ENCODE assay signal across 13 cellular contexts in genomic region chr17:63497708-63498483, GRCh38. TPM values are rescaled to one million over a fixed set of nuclear protein-coding genes. Genes with fewer than 3 reads are reported as not detected.
DNase-seq lines count a peak whose midpoint lies in the region; FAIRE-seq and TF ChIP-seq lines count a peak whose summit lies in the region.
"Had no signal": no experiment of that assay in that cellular context is flagged by ENCODE, and none has a peak within 500 bp of the region (broad histone marks: within the 10 kb centered on the region; RNA-seq: fewer than 3 reads in every experiment).

No MANE protein-coding gene starts in this region.

- H3K4me1 Mint-ChIP-seq in MCF 10A (ENCODE audit: insufficient read depth, unreplicated experiment) (no peaks in the 10 kb centered on the region), immature natural killer cell (no peaks in the 10 kb centered on the region)
- peaks cover 3% of the 10 kb centered on the region for H3K4me1 Mint-ChIP-seq in activated T-cell treated with anti-CD3 and anti-CD28 coated beads, Interleukin-2, amount 50 U/mL, for 24 hours (ENCODE audit: low read depth)

- H3K9me3 Mint-ChIP-seq in MCF 10A (ENCODE audit: unreplicated experiment) (no peaks in the 10 kb centered on the region), immature natural killer cell (no peaks in the 10 kb centered on the region)
- H3K9me3 Mint-ChIP-seq in activated T-cell treated with anti-CD3 and anti-CD28 coated beads, Interleukin-2, amount 50 U/mL, for 24 hours: no peaks in the 10 kb centered on the region

- TF ChIP-seq POLR2A in endothelial cell of umbilical vein (IDR thresholded peaks at IDR 0.05; ENCODE audit: low read depth, low read length) (no peak), thyroid gland (IDR thresholded peaks at IDR 0.05) (no peak)

- H3K27ac ChIP-seq in mammary epithelial cell (ENCODE audit: insufficient read depth, low read depth, low read length): no peak overlapping the region
- no peak overlapping the region for H3K27ac ChIP-seq in endothelial cell of umbilical vein (ENCODE audit: insufficient read depth, low read depth, low read length)
- H3K27ac ChIP-seq in thyroid gland: no peak overlapping the region
- H3K27ac ChIP-seq: skin epidermis, tibial artery had no signal

- no peaks in the 10 kb centered on the region for H3K9me1 ChIP-seq in endothelial cell of umbilical vein (replicated peaks; ENCODE audit: control insufficient read depth, extremely low read depth, insufficient read depth, low read length)

- H3K36me3 ChIP-seq in mammary epithelial cell (ENCODE audit: insufficient read depth, low read length) (no peaks in the 10 kb centered on the region), endothelial cell of umbilical vein (ENCODE audit: control insufficient read depth in 2 of 2, extremely low read depth in 1 of 2, insufficient read depth in 2 of 2, low read length in 2 of 2) (peaks cover 0 to 21% of the 10 kb centered on the region in 2 experiments), thyroid gland (no peaks in the 10 kb centered on the region)
- H3K36me3 ChIP-seq: tibial artery had no signal

- no peaks in the 10 kb centered on the region for H4K20me1 ChIP-seq in mammary epithelial cell (ENCODE audit: insufficient read depth, low read length)
- H4K20me1 ChIP-seq in endothelial cell of umbilical vein (replicated peaks; ENCODE audit: control insufficient read depth, extremely low read depth, insufficient read depth, low read length): no peaks in the 10 kb centered on the region

- H3K4me3 ChIP-seq in mammary epithelial cell (replicated peaks in 1 of 3; ENCODE audit: insufficient read depth in 1 of 3, low read depth in 2 of 3, low read length in 3 of 3) (no peak overlapping the region), endothelial cell of umbilical vein (replicated peaks in 1 of 3; ENCODE audit: insufficient read depth in 1 of 3, low read depth in 1 of 3, low read length in 3 of 3) (no peak overlapping the region), thyroid gland (replicated peaks in 1 of 3) (no peak overlapping the region)
- H3K4me3 ChIP-seq: skin epidermis, tibial artery had no signal

- dilution Hi-C loops in mammary epithelial cell (cut with HindIII; ENCODE audit: low sequenced_read_pairs) (no loop called here), endothelial cell of umbilical vein (cut with MboI; ENCODE audit: extremely low pct_ligation_motif_present, low sequenced_read_pairs) (no loop called here)

- POLR2A ChIA-PET in MCF 10A (lab: Yijun Ruan, JAX): interaction anchor here (0.9 kb wide), 1 partner anchor 53 kb away, joined by 6 read pairs; no protein-coding TSS in a partner anchor
- POLR2A ChIA-PET in endothelial cell of umbilical vein (lab: Charles Lee): interaction anchor here (1.0 kb wide), 1 partner anchor 124 kb away, joined by 4 read pairs; the partner anchor contains the start of gene MAP3K3

- BruUV-seq in MCF 10A (replicated peaks; lab: Mats Ljungman, UMichigan) (no TSS peak), mammary epithelial cell (replicated peaks; lab: Mats Ljungman, UMichigan) (no TSS peak), endothelial cell of umbilical vein (replicated peaks; lab: Mats Ljungman, UMichigan) (TSS peak; percentile 69)

- CTCF ChIA-PET in MCF 10A (lab: Yijun Ruan, JAX): interaction anchor here (4.6 kb wide), 1 partner anchor 18 kb away, joined by 27 read pairs; no protein-coding TSS in a partner anchor
- CTCF ChIA-PET in mammary epithelial cell (lab: Charles Lee; ENCODE audit: low non-redundant PET): interaction anchor here (0.7 kb wide), 1 partner anchor 44 kb away, joined by 3 read pairs; no protein-coding TSS in a partner anchor
- CTCF ChIA-PET in endothelial cell of umbilical vein (lab: Charles Lee): interaction anchor here (1.0 to 3.2 kb wide), 6 partner anchors 17 to 114 kb away, joined by 4 to 21 read pairs (median 9); no protein-coding TSS in a partner anchor

- H3K9me3 ChIP-seq in mammary epithelial cell (replicated peaks; ENCODE audit: insufficient read depth, low read length) (no peaks in the 10 kb centered on the region), endothelial cell of umbilical vein (replicated peaks; ENCODE audit: control insufficient read depth, insufficient read depth, low read length) (no peaks in the 10 kb centered on the region), thyroid gland (no peaks in the 10 kb centered on the region)
- H3K9me3 ChIP-seq: tibial artery had no signal

- TF ChIP-seq CTCF in MCF 10A (IDR thresholded peaks at IDR 0.05; ENCODE audit: unreplicated experiment): no peak
- peak in 1 of 2 donors; percentile 12 for TF ChIP-seq CTCF in mammary epithelial cell (conservative IDR thresholded peaks at IDR 0.05 in 1 of 2, IDR thresholded peaks at IDR 0.05 in 1 of 2; ENCODE audit: extremely low read depth in 1 of 2, insufficient read depth in 1 of 2, low read depth in 1 of 2, low read length in 2 of 2)
- TF ChIP-seq CTCF in endothelial cell of umbilical vein (IDR thresholded peaks at IDR 0.05; ENCODE audit: extremely low read depth in 1 of 2, insufficient read depth in 1 of 2, low read depth in 1 of 2, low read length in 2 of 2): peak; percentile 5 to 44
- TF ChIP-seq CTCF in thyroid gland (IDR thresholded peaks at IDR 0.05): peak in 1 of 6 experiments; percentile 17

- H3K27me3 Mint-ChIP-seq in MCF 10A (ENCODE audit: insufficient read depth, unreplicated experiment): peaks cover 29% of the 10 kb centered on the region
- H3K27me3 Mint-ChIP-seq in immature natural killer cell (ENCODE audit: low read depth in 3 of 3): peaks cover 3 to 5% (median 5%) of the 10 kb centered on the region in 3 donors
- H3K27me3 Mint-ChIP-seq in activated T-cell treated with anti-CD3 and anti-CD28 coated beads, Interleukin-2, amount 50 U/mL, for 24 hours: peaks cover 7% of the 10 kb centered on the region

- WGBS in mammary epithelial cell (ENCODE audit: low coverage, missing lambda C conversion rate): 85% methylated on average over 9 of the region's 16 CpGs
- 53 to 62% methylated on average over 13 to 16 of the region's 16 CpGs for WGBS in thyroid gland, 2 donors

- intact Hi-C loops in MCF 10A (cut with micrococcal nuclease): no loop called here
- intact Hi-C loops in mammary epithelial cell (cut with micrococcal nuclease): no loop called here
- intact Hi-C loops in endothelial cell of umbilical vein (cut with micrococcal nuclease): loop anchor here (5.0 kb wide), 2 partner anchors 71 to 114 kb away; no protein-coding TSS in a partner anchor
- intact Hi-C loops in thyroid gland (cut with DNase I): no loop called here

- no peak for FAIRE-seq in endothelial cell of umbilical vein (lab: Jason Lieb, UNC)
- FAIRE-seq: G401.6 had no signal

- H2AFZ ChIP-seq in mammary epithelial cell (ENCODE audit: low read depth, low read length) (no peak overlapping the region), endothelial cell of umbilical vein (ENCODE audit: low read depth, low read length) (no peak overlapping the region)

- in situ Hi-C loops in mammary epithelial cell (cut with MboI; ENCODE audit: low sequenced_read_pairs in 2 of 2) (no loop called here), KBM-7 (cut with MboI; ENCODE audit: low pct_unique_long_range_greater_than_20kb, low sequenced_read_pairs) (no loop called here)

- H3K27me3 ChIP-seq in mammary epithelial cell (ENCODE audit: insufficient read depth, low read length) (peaks cover under 1% of the 10 kb centered on the region), endothelial cell of umbilical vein (ENCODE audit: control insufficient read depth in 2 of 2, insufficient read depth in 2 of 2, low read length in 2 of 2) (peaks cover 2 to 3% of the 10 kb centered on the region in 2 experiments), thyroid gland (no peaks in the 10 kb centered on the region)

- H3K27ac Mint-ChIP-seq in MCF 10A (ENCODE audit: low read depth, unreplicated experiment): no peak overlapping the region
- no peak overlapping the region for H3K27ac Mint-ChIP-seq in immature natural killer cell
- no peak overlapping the region for H3K27ac Mint-ChIP-seq in activated T-cell treated with anti-CD3 and anti-CD28 coated beads, Interleukin-2, amount 50 U/mL, for 24 hours

- DNase-seq in MCF 10A (ENCODE audit: unreplicated experiment): peak; percentile 18
- no peak for DNase-seq in mammary epithelial cell
- DNase-seq in NCI-H446 treated with DMSO at 0.1 percent for 48 hours (lab: John Stamatoyannopoulos, UW): peak; percentile 39
- no peak for DNase-seq in endothelial cell of umbilical vein (ENCODE audit: low read depth, low spot score)
- DNase-seq in thyroid gland: peak; percentile 23 to 47
- no peak for DNase-seq in KBM-7
- no peak for DNase-seq in immature natural killer cell
- DNase-seq in activated T-cell treated with anti-CD3 and anti-CD28 coated beads, Interleukin-2, amount 50 U/mL, for 24 hours: no peak
- DNase-seq: activated gamma-delta T cell treated with Interleukin-2 at 50 U/mL for 16 hours, tibial artery had no signal

- H3K4me3 Mint-ChIP-seq in MCF 10A (ENCODE audit: unreplicated experiment): no peak overlapping the region
- H3K4me3 Mint-ChIP-seq in immature natural killer cell: no peak overlapping the region
- H3K4me3 Mint-ChIP-seq in activated T-cell treated with anti-CD3 and anti-CD28 coated beads, Interleukin-2, amount 50 U/mL, for 24 hours: no peak overlapping the region

- no peak overlapping the region for H3K4me2 ChIP-seq in mammary epithelial cell (ENCODE audit: insufficient read depth, low read depth, low read length)
- H3K4me2 ChIP-seq in endothelial cell of umbilical vein (ENCODE audit: insufficient read depth, low read length): no peak overlapping the region

- H3K36me3 Mint-ChIP-seq in MCF 10A (ENCODE audit: insufficient read depth, unreplicated experiment) (no peaks in the 10 kb centered on the region), immature natural killer cell (no peaks in the 10 kb centered on the region)
- H3K36me3 Mint-ChIP-seq in activated T-cell treated with anti-CD3 and anti-CD28 coated beads, Interleukin-2, amount 50 U/mL, for 24 hours (ENCODE audit: low read depth): no peaks in the 10 kb centered on the region

- no peaks in the 10 kb centered on the region for H3K79me2 ChIP-seq in mammary epithelial cell (ENCODE audit: insufficient read depth, low read length)
- no peaks in the 10 kb centered on the region for H3K79me2 ChIP-seq in endothelial cell of umbilical vein (ENCODE audit: control insufficient read depth, insufficient read depth, low read length)

- H3K4me1 ChIP-seq in mammary epithelial cell (ENCODE audit: insufficient read depth, low read length) (no peaks in the 10 kb centered on the region), endothelial cell of umbilical vein (ENCODE audit: control insufficient read depth, extremely low read depth, insufficient read depth, low read length) (no peaks in the 10 kb centered on the region), thyroid gland (no peaks in the 10 kb centered on the region)
- H3K4me1 ChIP-seq: tibial artery had no signal

- no peak overlapping the region for H3K9ac ChIP-seq in mammary epithelial cell (ENCODE audit: insufficient read depth, low read length)
- no peak overlapping the region for H3K9ac ChIP-seq in endothelial cell of umbilical vein (replicated peaks; ENCODE audit: extremely low read depth, insufficient read depth, low read length)

RNA-seq across cellular contexts. Expression of gene ACE, which starts 21.0 kb away (rescaled TPM):
- total RNA-seq in MCF 10A (2022) (0.30 and 0.39 TPM in 2 replicates), mammary epithelial cell (1 to 10 TPM in 1 of 2 donors, not detected in 1; 3.0 TPM), endothelial cell of umbilical vein (207 and 226 TPM in 2 replicates), thyroid gland (10 to 100 TPM in 2 of 4 donors, 1 to 10 TPM in 2; 1.1 to 12.7 (median 10.3) TPM)
- polyA plus RNA-seq in mammary epithelial cell (0.19 TPM), endothelial cell of umbilical vein (63.4 and 72.3 TPM in 2 replicates), immature natural killer cell (under 1 TPM in 1 of 3 donors, not detected in 2; 0.28 TPM)
- polyA minus RNA-seq in mammary epithelial cell (not detected), endothelial cell of umbilical vein (81.2 and 84.6 TPM in 2 replicates)
- polyA plus RNA-seq in endothelial cell of umbilical vein (2011; cell fraction: cytosol; rRNA removed): 30.5 and 41.0 TPM in 2 replicates
- 187 and 256 TPM in 2 replicates for polyA plus RNA-seq in endothelial cell of umbilical vein (2011; cell fraction: nucleus; rRNA removed)
- 13.4 and 30.3 TPM in 2 replicates for polyA plus RNA-seq in endothelial cell of umbilical vein (2012)
- polyA minus RNA-seq in endothelial cell of umbilical vein (2011; cell fraction: cytosol; rRNA and poly(A)+ RNA removed): not detected
- 94.5 and 140 TPM in 2 replicates for polyA minus RNA-seq in endothelial cell of umbilical vein (2011; cell fraction: nucleus; rRNA and poly(A)+ RNA removed)

RNA-seq across cellular contexts. Expression of gene KCNH6, which starts 25.3 kb away (rescaled TPM):
- not detected in 2 replicates for total RNA-seq in MCF 10A (2022)
- total RNA-seq in mammary epithelial cell: not detected
- polyA plus RNA-seq in mammary epithelial cell: not detected
- polyA minus RNA-seq in mammary epithelial cell: not detected
- not detected in 2 replicates for total RNA-seq in endothelial cell of umbilical vein
- polyA plus RNA-seq in endothelial cell of umbilical vein: 0.07 and 0.13 TPM in 2 replicates
- polyA plus RNA-seq in endothelial cell of umbilical vein (2011; cell fraction: cytosol; rRNA removed): 0.03 and 0.07 TPM in 2 replicates
- polyA plus RNA-seq in endothelial cell of umbilical vein (2011; cell fraction: nucleus; rRNA removed): 0.11 and 0.22 TPM in 2 replicates
- polyA plus RNA-seq in endothelial cell of umbilical vein (2012): 0.11 and 0.12 TPM in 2 replicates
- polyA minus RNA-seq in endothelial cell of umbilical vein: 0.17 TPM in 1 of 2 replicates, not detected in the other
- polyA minus RNA-seq in endothelial cell of umbilical vein (2011; cell fraction: cytosol; rRNA and poly(A)+ RNA removed): not detected
- polyA minus RNA-seq in endothelial cell of umbilical vein (2011; cell fraction: nucleus; rRNA and poly(A)+ RNA removed): not detected in 2 replicates
- under 1 TPM in 1 of 4 donors, not detected in 3; 0.67 TPM for total RNA-seq in thyroid gland
- not detected for polyA plus RNA-seq in immature natural killer cell
- total RNA-seq: glomerular endothelial cell had no signal

RNA-seq across cellular contexts. Expression of gene CYB561, which starts 51.8 kb away (rescaled TPM):
- total RNA-seq in MCF 10A (2022) (57.2 and 62.0 TPM in 2 replicates), mammary epithelial cell (10 to 100 TPM; 26.6 to 35.8 TPM), endothelial cell of umbilical vein (71.1 and 72.4 TPM in 2 replicates), thyroid gland (100 to 1,000 TPM in 2 of 4 donors, 10 to 100 TPM in 2; 46.2 to 129 (median 101) TPM)
- polyA plus RNA-seq in mammary epithelial cell (26.5 TPM), endothelial cell of umbilical vein (34.9 and 45.1 TPM in 2 replicates), immature natural killer cell (10 to 100 TPM; 13.7 to 22.4 (median 21.0) TPM)
- polyA minus RNA-seq in mammary epithelial cell (59.4 TPM), endothelial cell of umbilical vein (68.6 and 78.0 TPM in 2 replicates)
- 24.4 and 30.5 TPM in 2 replicates for polyA plus RNA-seq in endothelial cell of umbilical vein (2011; cell fraction: cytosol; rRNA removed)
- 61.1 and 63.6 TPM in 2 replicates for polyA plus RNA-seq in endothelial cell of umbilical vein (2011; cell fraction: nucleus; rRNA removed)
- 22.3 and 28.9 TPM in 2 replicates for polyA plus RNA-seq in endothelial cell of umbilical vein (2012)
- polyA minus RNA-seq in endothelial cell of umbilical vein (2011; cell fraction: cytosol; rRNA and poly(A)+ RNA removed): 21.5 TPM
- polyA minus RNA-seq in endothelial cell of umbilical vein (2011; cell fraction: nucleus; rRNA and poly(A)+ RNA removed): 21.5 and 39.9 TPM in 2 replicates

RNA-seq across cellular contexts. Expression of gene DCAF7, which starts 52.4 kb away (rescaled TPM):
- total RNA-seq in MCF 10A (2022): 81.6 and 91.4 TPM in 2 replicates
- total RNA-seq in mammary epithelial cell: 10 to 100 TPM; 47.5 to 71.3 TPM
- polyA plus RNA-seq in mammary epithelial cell: 64.9 TPM
- polyA minus RNA-seq in mammary epithelial cell: 93.3 TPM
- 89.6 and 100 TPM in 2 replicates for total RNA-seq in endothelial cell of umbilical vein
- 82.8 and 88.2 TPM in 2 replicates for polyA plus RNA-seq in endothelial cell of umbilical vein
- polyA plus RNA-seq in endothelial cell of umbilical vein (2011; cell fraction: cytosol; rRNA removed): 56.9 and 63.4 TPM in 2 replicates
- polyA plus RNA-seq in endothelial cell of umbilical vein (2011; cell fraction: nucleus; rRNA removed): 52.2 and 55.6 TPM in 2 replicates
- polyA plus RNA-seq in endothelial cell of umbilical vein (2012): 64.1 and 72.1 TPM in 2 replicates
- 140 and 148 TPM in 2 replicates for polyA minus RNA-seq in endothelial cell of umbilical vein
- polyA minus RNA-seq in endothelial cell of umbilical vein (2011; cell fraction: cytosol; rRNA and poly(A)+ RNA removed): 47.5 TPM
- polyA minus RNA-seq in endothelial cell of umbilical vein (2011; cell fraction: nucleus; rRNA and poly(A)+ RNA removed): 24.4 and 26.9 TPM in 2 replicates
- 10 to 100 TPM; 35.1 to 44.8 (median 40.5) TPM for total RNA-seq in thyroid gland
- 100 to 1,000 TPM in 2 of 3 donors, 10 to 100 TPM in 1; 69.2 to 124 (median 113) TPM for polyA plus RNA-seq in immature natural killer cell

Comparison
In these comparisons a context has a peak if more than half of its experiments do, and no peak if none do; other contexts are left out.
1. DNase-seq: peak in MCF 10A (single experiment), NCI-H446 treated with DMSO at 0.1 percent for 48 hours (single experiment) and thyroid gland (2 of 2); none in mammary epithelial cell (single experiment), endothelial cell of umbilical vein (single experiment), KBM-7 (single experiment), immature natural killer cell (0 of 3) and activated T-cell treated with anti-CD3 and anti-CD28 coated beads, Interleukin-2, amount 50 U/mL, for 24 hours (single experiment).
2. RNA of gene ACE, which starts 21.0 kb away (total RNA-seq): 207 to 226 TPM in endothelial cell of umbilical vein; 1.1 to 12.7 TPM in thyroid gland, 3.0 TPM in mammary epithelial cell and 0.30 to 0.39 TPM in MCF 10A; every median in the first group is over 10 times any median in the second.